ENCODE assay signal across 13 cellular contexts in the genomic region with DNA sequence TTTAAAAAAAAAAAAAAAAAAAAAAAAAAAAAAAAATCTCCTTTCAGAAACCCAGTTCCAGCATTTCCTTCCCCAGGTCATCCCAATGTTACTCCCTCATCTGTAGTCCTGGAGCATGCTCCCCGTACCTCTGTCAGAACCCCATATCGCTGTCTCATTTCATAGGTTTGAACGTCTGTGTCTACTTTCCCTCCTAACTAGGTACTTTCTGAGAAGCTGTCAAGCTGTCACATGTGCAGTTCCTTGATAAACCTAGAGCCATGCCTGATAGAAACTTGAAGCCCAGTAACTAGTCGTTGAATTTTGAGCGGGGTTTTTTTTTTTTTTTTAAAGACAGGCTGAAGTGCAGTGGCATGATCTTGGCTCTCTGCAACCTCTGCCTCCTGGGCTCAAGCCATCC. TPM values are rescaled to one million over a fixed set of nuclear protein-coding genes. Genes with fewer than 3 reads are reported as not detected.
A peak's percentile ranks its signal among the peaks of the same experiment; 100 is the strongest.
DNase-seq lines count a peak whose midpoint lies in the region; ATAC-seq and TF ChIP-seq lines count a peak whose summit lies in the region.
"Had no signal": no experiment of that assay in that cellular context is flagged by ENCODE, and none has a peak within 500 bp of the region (broad histone marks: within the 10 kb centered on the region; RNA-seq: fewer than 3 reads in every experiment).

No MANE protein-coding gene starts in this region.

- H3K79me2 ChIP-seq in Karpas-422 (ENCODE audit: low read length) = no peaks in the 10 kb centered on the region

- H3K9ac ChIP-seq in Karpas-422 (ENCODE audit: low read length) = no peak overlapping the region

- no peak overlapping the region for H2AFZ ChIP-seq in Karpas-422 (ENCODE audit: low read length)

- no peaks in the 10 kb centered on the region for H3K9me3 ChIP-seq in Karpas-422 (ENCODE audit: low read length)

- no peaks in the 10 kb centered on the region for H3K27me3 ChIP-seq in Karpas-422 (ENCODE audit: low read length)

- no peak for ATAC-seq in activated CD4-positive, alpha-beta T cell treated with anti-CD3 and anti-CD28 coated beads for 36 hours
- ATAC-seq in activated naive CD8-positive, alpha-beta T cell treated with anti-CD3 and anti-CD28 coated beads, Interleukin-2, amount 50 U/mL, for 24 hours = no peak
- no peak for ATAC-seq in HG02840 (IDR thresholded peaks at IDR 0.05; ENCODE audit: low FRiP score, unreplicated experiment)

- peaks cover 38% of the 10 kb centered on the region for H3K36me3 Mint-ChIP-seq in activated CD4-positive, alpha-beta T cell treated with anti-CD3 and anti-CD28 coated beads for 36 hours (ENCODE audit: low read depth)
- H3K36me3 Mint-ChIP-seq in activated naive CD8-positive, alpha-beta T cell treated with anti-CD3 and anti-CD28 coated beads for 36 hours = peaks cover 22% of the 10 kb centered on the region
- H3K36me3 Mint-ChIP-seq in activated naive CD8-positive, alpha-beta T cell treated with anti-CD3 and anti-CD28 coated beads, Interleukin-2, amount 50 U/mL, for 24 hours (ENCODE audit: low read depth) = peaks cover 29% of the 10 kb centered on the region

- no peak for TF ChIP-seq POLR2A in erythroblast (IDR thresholded peaks at IDR 0.05; ENCODE audit: low read length)

- intact Hi-C loops in activated CD4-positive, alpha-beta T cell treated with anti-CD3 and anti-CD28 coated beads for 36 hours (cut with DNase I, micrococcal nuclease) = no loop called here

- no peak overlapping the region for H3K27ac ChIP-seq in Karpas-422 (ENCODE audit: low read length)
- H3K27ac ChIP-seq: 22Rv1 had no signal

- DNase-seq in activated CD4-positive, alpha-beta T cell treated with anti-CD3 and anti-CD28 coated beads for 36 hours = no peak
- no peak for DNase-seq in activated CD4-positive, alpha-beta T cell treated with anti-CD3 and anti-CD28 coated beads for 4 hours
- DNase-seq in activated naive CD8-positive, alpha-beta T cell treated with anti-CD3 and anti-CD28 coated beads for 36 hours = no peak
- no peak for DNase-seq in activated naive CD8-positive, alpha-beta T cell treated with anti-CD3 and anti-CD28 coated beads, Interleukin-2, amount 50 U/mL, for 24 hours
- DNase-seq in erythroblast (lab: John Stamatoyannopoulos, UW) (peak; percentile 47 to 77), anterior cingulate cortex (lab: John Stamatoyannopoulos, UW) (no peak), Karpas-422 (no peak)
- DNase-seq: DMS53, GF-D8, HCEC 1CT had no signal

- H3K4me1 Mint-ChIP-seq in activated CD4-positive, alpha-beta T cell treated with anti-CD3 and anti-CD28 coated beads for 36 hours = peaks cover 2% of the 10 kb centered on the region
- no peaks in the 10 kb centered on the region for H3K4me1 Mint-ChIP-seq in activated naive CD8-positive, alpha-beta T cell treated with anti-CD3 and anti-CD28 coated beads for 36 hours
- no peaks in the 10 kb centered on the region for H3K4me1 Mint-ChIP-seq in activated naive CD8-positive, alpha-beta T cell treated with anti-CD3 and anti-CD28 coated beads, Interleukin-2, amount 50 U/mL, for 24 hours
- H3K4me1 Mint-ChIP-seq: CD14-positive monocyte had no signal

- no peaks in the 10 kb centered on the region for H3K9me2 ChIP-seq in Karpas-422 (replicated peaks; ENCODE audit: insufficient read depth, low read length)

- POLR2A ChIA-PET in activated CD4-positive, alpha-beta T cell treated with anti-CD3 and anti-CD28 coated beads for 36 hours (lab: Charles Lee) = interaction anchor here (0.6 kb wide), 1 partner anchor 8 kb away, joined by 3 read pairs; no protein-coding TSS in a partner anchor

- no peak overlapping the region for H3K4me3 Mint-ChIP-seq in activated CD4-positive, alpha-beta T cell treated with anti-CD3 and anti-CD28 coated beads for 36 hours
- H3K4me3 Mint-ChIP-seq in activated naive CD8-positive, alpha-beta T cell treated with anti-CD3 and anti-CD28 coated beads for 36 hours = no peak overlapping the region
- no peak overlapping the region for H3K4me3 Mint-ChIP-seq in activated naive CD8-positive, alpha-beta T cell treated with anti-CD3 and anti-CD28 coated beads, Interleukin-2, amount 50 U/mL, for 24 hours
- H3K4me3 Mint-ChIP-seq: CD14-positive monocyte had no signal

- CTCF ChIA-PET in activated CD4-positive, alpha-beta T cell treated with anti-CD3 and anti-CD28 coated beads for 36 hours (lab: Charles Lee) = no interaction called here

- H3K27ac Mint-ChIP-seq in activated CD4-positive, alpha-beta T cell treated with anti-CD3 and anti-CD28 coated beads for 36 hours = peak overlapping the region; percentile 33
- H3K27ac Mint-ChIP-seq in activated naive CD8-positive, alpha-beta T cell treated with anti-CD3 and anti-CD28 coated beads for 36 hours = peak overlapping the region; percentile 58
- no peak overlapping the region for H3K27ac Mint-ChIP-seq in activated naive CD8-positive, alpha-beta T cell treated with anti-CD3 and anti-CD28 coated beads, Interleukin-2, amount 50 U/mL, for 24 hours

- peaks cover 3% of the 10 kb centered on the region; the same call in 1 of the 2 replicates for H3K36me3 ChIP-seq in Karpas-422 (ENCODE audit: insufficient read depth, low read length)

- H3K9me3 Mint-ChIP-seq in activated CD4-positive, alpha-beta T cell treated with anti-CD3 and anti-CD28 coated beads for 36 hours (ENCODE audit: low read depth) = no peaks in the 10 kb centered on the region
- H3K9me3 Mint-ChIP-seq in activated naive CD8-positive, alpha-beta T cell treated with anti-CD3 and anti-CD28 coated beads for 36 hours = peaks cover 3% of the 10 kb centered on the region
- no peaks in the 10 kb centered on the region for H3K9me3 Mint-ChIP-seq in activated naive CD8-positive, alpha-beta T cell treated with anti-CD3 and anti-CD28 coated beads, Interleukin-2, amount 50 U/mL, for 24 hours
- H3K9me3 Mint-ChIP-seq: CD14-positive monocyte had no signal

- H3K4me2 ChIP-seq in Karpas-422 (ENCODE audit: low read depth, low read length, poor library complexity, severe bottlenecking) = no peak overlapping the region

- H3K4me1 ChIP-seq in Karpas-422 (ENCODE audit: low read length) = peaks cover 17% of the 10 kb centered on the region

- H4K20me1 ChIP-seq in Karpas-422 (ENCODE audit: insufficient read depth, low read depth, low read length) = no peaks in the 10 kb centered on the region

- H3K4me3 ChIP-seq in Karpas-422 (ENCODE audit: low read length) = no peak overlapping the region

- no peaks in the 10 kb centered on the region for H3K27me3 Mint-ChIP-seq in activated CD4-positive, alpha-beta T cell treated with anti-CD3 and anti-CD28 coated beads for 36 hours
- no peaks in the 10 kb centered on the region for H3K27me3 Mint-ChIP-seq in activated naive CD8-positive, alpha-beta T cell treated with anti-CD3 and anti-CD28 coated beads for 36 hours
- no peaks in the 10 kb centered on the region for H3K27me3 Mint-ChIP-seq in activated naive CD8-positive, alpha-beta T cell treated with anti-CD3 and anti-CD28 coated beads, Interleukin-2, amount 50 U/mL, for 24 hours

RNA-seq across cellular contexts. Expression of gene EXOSC3, which starts 15.6 kb away (rescaled TPM):
- total RNA-seq in activated CD4-positive, alpha-beta T cell treated with anti-CD3 and anti-CD28 coated beads for 36 hours = 100 to 1,000 TPM in 1 of 2 experiments, 10 to 100 TPM in 1; 86.9 to 117 TPM
- total RNA-seq in activated naive CD8-positive, alpha-beta T cell treated with anti-CD3 and anti-CD28 coated beads for 36 hours = 100 to 1,000 TPM; 139 to 147 TPM
- total RNA-seq in Karpas-422 (2014; rRNA removed; shearing (Covaris generic); ENCODE audit: low replicate concordance) = 36.0 and 98.9 TPM in 2 replicates

RNA-seq across cellular contexts. Expression of gene TRMT10B, which starts 15.7 kb away (rescaled TPM):
- 10 to 100 TPM; 12.3 to 15.6 TPM for total RNA-seq in activated CD4-positive, alpha-beta T cell treated with anti-CD3 and anti-CD28 coated beads for 36 hours
- total RNA-seq in activated naive CD8-positive, alpha-beta T cell treated with anti-CD3 and anti-CD28 coated beads for 36 hours = 10 to 100 TPM in 1 of 2 experiments, 1 to 10 TPM in 1; 9.4 to 10.3 TPM
- 5.5 and 6.9 TPM in 2 replicates for total RNA-seq in Karpas-422 (2014; rRNA removed; shearing (Covaris generic); ENCODE audit: low replicate concordance)

RNA-seq across cellular contexts. Expression of gene DCAF10, which starts 31.3 kb away (rescaled TPM):
- 10 to 100 TPM; 13.9 to 15.4 TPM for total RNA-seq in activated CD4-positive, alpha-beta T cell treated with anti-CD3 and anti-CD28 coated beads for 36 hours
- 10 to 100 TPM; 10.5 to 12.9 TPM for total RNA-seq in activated naive CD8-positive, alpha-beta T cell treated with anti-CD3 and anti-CD28 coated beads for 36 hours
- 24.6 and 34.8 TPM in 2 replicates for total RNA-seq in Karpas-422 (2014; rRNA removed; shearing (Covaris generic); ENCODE audit: low replicate concordance)

Comparison
In these comparisons a context has a peak if more than half of its experiments do, and no peak if none do; other contexts are left out.
1. DNase-seq: peak in erythroblast (2 of 2); none in activated CD4-positive, alpha-beta T cell treated with anti-CD3 and anti-CD28 coated beads for 36 hours (single experiment), activated CD4-positive, alpha-beta T cell treated with anti-CD3 and anti-CD28 coated beads for 4 hours (0 of 2), activated naive CD8-positive, alpha-beta T cell treated with anti-CD3 and anti-CD28 coated beads for 36 hours (single experiment), activated naive CD8-positive, alpha-beta T cell treated with anti-CD3 and anti-CD28 coated beads, Interleukin-2, amount 50 U/mL, for 24 hours (single experiment), anterior cingulate cortex (0 of 58) and Karpas-422 (single experiment).